ENCODE assay signal across 16 cellular contexts in genomic region chr1:69846267-69846666, GRCh38.
"Had no signal": no experiment of that assay in that cellular context is flagged by ENCODE, and none has a peak within 500 bp of the region (broad histone marks: within the 10 kb centered on the region; RNA-seq: fewer than 3 reads in every experiment).

No MANE protein-coding gene starts in this region.

- H3K9me3 ChIP-seq: heart left ventricle, psoas muscle, suprapubic skin, upper lobe of left lung had no signal

- H3K36me3 ChIP-seq: heart left ventricle, suprapubic skin, upper lobe of left lung had no signal

- H3K4me3 ChIP-seq: heart left ventricle, psoas muscle, suprapubic skin, upper lobe of left lung had no signal

- ATAC-seq: activated CD4-positive, alpha-beta T cell treated with anti-CD3 and anti-CD28 coated beads for 36 hours; activated CD8-positive, alpha-beta T cell treated with anti-CD3 and anti-CD28 coated beads for 36 hours; heart left ventricle; left lobe of liver; natural killer cell; psoas muscle; sciatic nerve had no signal

- H3K27me3 Mint-ChIP-seq: activated CD4-positive, alpha-beta T cell treated with anti-CD3 and anti-CD28 coated beads for 36 hours; activated CD8-positive, alpha-beta T cell treated with anti-CD3 and anti-CD28 coated beads for 36 hours had no signal

- H3K27ac Mint-ChIP-seq: activated CD4-positive, alpha-beta T cell treated with anti-CD3 and anti-CD28 coated beads for 36 hours; activated CD8-positive, alpha-beta T cell treated with anti-CD3 and anti-CD28 coated beads for 36 hours; natural killer cell had no signal

- H3K36me3 Mint-ChIP-seq: natural killer cell had no signal

- H3K27ac ChIP-seq: heart left ventricle, psoas muscle, suprapubic skin, upper lobe of left lung, VCaP had no signal

- DNase-seq: activated CD4-positive, alpha-beta T cell treated with anti-CD3 and anti-CD28 coated beads for 36 hours; activated CD8-positive, alpha-beta memory T cell treated with anti-CD3 and anti-CD28 coated beads, Interleukin-2, amount 50 U/mL, for 48 hours; activated CD8-positive, alpha-beta T cell treated with anti-CD3 and anti-CD28 coated beads for 36 hours; foreskin melanocyte; heart left ventricle; mammary epithelial cell; natural killer cell; nucleus accumbens; psoas muscle; stimulated activated CD4-positive, alpha-beta T cell treated with anti-CD3 and anti-CD28 coated beads, Interleukin-2, amount 100 ng/mL, for 48 hours; stimulated activated naive CD4-positive, alpha-beta T cell treated with Interleukin-2 at 50 U/mL for 16 hours; upper lobe of left lung had no signal

- H3K4me1 ChIP-seq: heart left ventricle, psoas muscle, suprapubic skin, upper lobe of left lung had no signal

- H3K4me1 Mint-ChIP-seq: activated CD4-positive, alpha-beta T cell treated with anti-CD3 and anti-CD28 coated beads for 36 hours; natural killer cell had no signal

- H3K27me3 ChIP-seq: heart left ventricle, suprapubic skin, upper lobe of left lung had no signal

- H3K4me3 Mint-ChIP-seq: activated CD4-positive, alpha-beta T cell treated with anti-CD3 and anti-CD28 coated beads for 36 hours; activated CD8-positive, alpha-beta T cell treated with anti-CD3 and anti-CD28 coated beads for 36 hours; natural killer cell had no signal
